ENCODE assay signal across 20 cellular contexts in genomic region chr7:73599151-73599882, GRCh38. TPM values are rescaled to one million over a fixed set of nuclear protein-coding genes. Genes with fewer than 3 reads are reported as not detected.
DNase-seq lines count a peak whose midpoint lies in the region; ATAC-seq, FAIRE-seq and TF ChIP-seq lines count a peak whose summit lies in the region.
"Had no signal": no experiment of that assay in that cellular context is flagged by ENCODE, and none has a peak within 500 bp of the region (broad histone marks: within the 10 kb centered on the region; RNA-seq: fewer than 3 reads in every experiment).

No MANE protein-coding gene starts in this region.

- peak overlapping the region; percentile 82 for H4K8ac ChIP-seq in neuronal stem cell (ENCODE audit: low read depth, low read length)

- ATAC-seq in SK-N-SH treated with all-trans-retinoic acid at 6 μM for 48 hours = peak; percentile 19; the same call in 1 of the 3 replicates
- ATAC-seq in K562 = peak; percentile 29; the same call in 1 of the 3 replicates
- ATAC-seq in HG02884 (IDR thresholded peaks at IDR 0.05; ENCODE audit: unreplicated experiment) = no peak
- no peak for ATAC-seq in gastroesophageal sphincter
- ATAC-seq in HG03521 (IDR thresholded peaks at IDR 0.05; ENCODE audit: unreplicated experiment) = no peak
- ATAC-seq: GM23338 had no signal

- H3K4me2 ChIP-seq in SK-N-SH (no peak overlapping the region), K562 (ENCODE audit: insufficient read depth, low read length) (no peak overlapping the region), neuronal stem cell (ENCODE audit: insufficient read depth, low read length, poor library complexity, severe bottlenecking) (no peak overlapping the region)
- H3K4me2 ChIP-seq: A549, GM23338 had no signal

- H3K4me1 Mint-ChIP-seq in type B pancreatic cell (ENCODE audit: unreplicated experiment) = no peaks in the 10 kb centered on the region
- H3K4me1 Mint-ChIP-seq: CD4-positive, alpha-beta memory T cell had no signal

- no peak overlapping the region for H3K4ac ChIP-seq in neuronal stem cell (ENCODE audit: low read length)

- no peaks in the 10 kb centered on the region for H3K9me3 Mint-ChIP-seq in type B pancreatic cell
- H3K9me3 Mint-ChIP-seq: CD4-positive, alpha-beta memory T cell; GM23338 had no signal

- H3K9me3 ChIP-seq in SK-N-SH = no peaks in the 10 kb centered on the region
- no peaks in the 10 kb centered on the region for H3K9me3 ChIP-seq in K562 (replicated peaks; ENCODE audit: control insufficient read depth, insufficient read depth, low read depth, low read length)
- no peaks in the 10 kb centered on the region for H3K9me3 ChIP-seq in neuronal stem cell (replicated peaks in 1 of 2; ENCODE audit: control insufficient read depth in 2 of 2, insufficient read depth in 1 of 2, low read depth in 1 of 2, low read length in 2 of 2)
- no peaks in the 10 kb centered on the region for H3K9me3 ChIP-seq in gastroesophageal sphincter
- H3K9me3 ChIP-seq: A549 had no signal

- 60% methylated on average over 13 of the region's 13 CpGs for WGBS in SK-N-SH (ENCODE audit: low lambda C conversion rate)
- 19% methylated on average over 11 of the region's 13 CpGs for WGBS in K562 (ENCODE audit: insufficient coverage, low coverage, missing lambda C conversion rate)
- WGBS in neuronal stem cell (ENCODE audit: extremely low coverage in 2 of 2, insufficient read length in 2 of 2, insufficient replicate concordance in 1 of 2), 2 donors = no CpG with 5 or more reads among the region's 13 CpGs
- WGBS in gastroesophageal sphincter (ENCODE audit: low coverage in 1 of 2), 2 donors = 62 to 87% methylated on average over 6 to 10 of the region's 13 CpGs

- no peak overlapping the region for H3K9ac ChIP-seq in SK-N-SH
- peak overlapping the region in 1 of 2 experiments; percentile 82; a peak in 2 of 4 replicates for H3K9ac ChIP-seq in K562 (ENCODE audit: insufficient read depth in 1 of 2, low read depth in 2 of 2, low read length in 2 of 2)
- peak overlapping the region; percentile 70 for H3K9ac ChIP-seq in neuronal stem cell (ENCODE audit: low read depth, low read length, poor library complexity)

- TF ChIP-seq EP300 in SK-N-SH (IDR thresholded peaks at IDR 0.05; ENCODE audit: borderline replicate concordance in 1 of 2, low read depth in 1 of 2, low read length in 1 of 2) = no peak
- no peak for TF ChIP-seq EP300 in K562 (IDR thresholded peaks at IDR 0.05; ENCODE audit: low read length)
- no peak for TF ChIP-seq EP300 in gastroesophageal sphincter (IDR thresholded peaks at IDR 0.05)

- peak overlapping the region; percentile 29 for H3K27ac Mint-ChIP-seq in type B pancreatic cell
- H3K27ac Mint-ChIP-seq: CD4-positive, alpha-beta memory T cell; GM23338 had no signal

- peaks cover 7% of the 10 kb centered on the region; the same call in 1 of the 2 replicates for H3K27me3 ChIP-seq in SK-N-SH (ENCODE audit: insufficient read depth)
- no peaks in the 10 kb centered on the region for H3K27me3 ChIP-seq in K562 (ENCODE audit: control insufficient read depth in 2 of 2, insufficient read depth in 2 of 2, low read length in 2 of 2)
- peaks cover 0 to 39% (median 0%) of the 10 kb centered on the region in 3 experiments for H3K27me3 ChIP-seq in neuronal stem cell (ENCODE audit: control insufficient read depth in 3 of 3, insufficient read depth in 3 of 3, low read depth in 1 of 3, low read length in 3 of 3)
- peaks cover 49% of the 10 kb centered on the region for H3K27me3 ChIP-seq in gastroesophageal sphincter

- H3K23ac ChIP-seq in neuronal stem cell (ENCODE audit: low read depth, low read length, poor library complexity) = peak overlapping the region; percentile 55

- no peaks in the 10 kb centered on the region for H3K9me2 ChIP-seq in SK-N-SH

- no peaks in the 10 kb centered on the region for H3K9me1 ChIP-seq in K562 (ENCODE audit: control insufficient read depth, insufficient read depth, low read length)

- CTCF ChIA-PET in SK-N-SH (lab: Yijun Ruan, JAX) (interaction anchor here (1.2 to 16.3 kb wide), 5 partner anchors 8 to 136 kb away, joined by 3 to 326 read pairs (median 12); partner anchors contain the start of genes STX1A, TBL2 and VPS37D), K562 (lab: Yijun Ruan, JAX; ENCODE audit: low intra/inter-chr PET ratio) (no interaction called here)

- H3K36me3 ChIP-seq in SK-N-SH (replicated peaks in 1 of 2; ENCODE audit: control insufficient read depth in 1 of 2, insufficient read depth in 2 of 2, low read length in 1 of 2) (no peaks in the 10 kb centered on the region), K562 (ENCODE audit: control insufficient read depth, insufficient read depth, low read length) (no peaks in the 10 kb centered on the region), neuronal stem cell (replicated peaks in 1 of 2; ENCODE audit: control insufficient read depth in 2 of 2, insufficient read depth in 2 of 2, low read length in 2 of 2) (no peaks in the 10 kb centered on the region), gastroesophageal sphincter (no peaks in the 10 kb centered on the region)

- H3K27ac ChIP-seq in SK-N-SH (ENCODE audit: low read depth in 2 of 2, low read length in 1 of 2) = no peak overlapping the region
- no peak overlapping the region for H3K27ac ChIP-seq in K562 (ENCODE audit: extremely low read depth, low read depth, low read length)
- H3K27ac ChIP-seq in neuronal stem cell (replicated peaks; ENCODE audit: low read length) = no peak overlapping the region
- H3K27ac ChIP-seq in gastroesophageal sphincter = no peak overlapping the region
- H3K27ac ChIP-seq: 22Rv1, A549, C4-2B had no signal

- peak overlapping the region; percentile 71 for H3K14ac ChIP-seq in neuronal stem cell (ENCODE audit: low read length)

- intact Hi-C loops in K562 (cut with micrococcal nuclease) = no loop called here

- in situ Hi-C loops in K562 (cut with MboI) = no loop called here

- no TSS peak for BruUV-seq in K562 (replicated peaks; lab: Mats Ljungman, UMichigan)

- POLR2A ChIA-PET in SK-N-SH (lab: Yijun Ruan, JAX) = no interaction called here
- POLR2A ChIA-PET in K562 (lab: Yijun Ruan, JAX) = interaction anchor here (0.5 to 0.8 kb wide), 2 partner anchors 101 to 121 kb away, joined by 3 read pairs; no protein-coding TSS in a partner anchor

- no peak overlapping the region for H2BK120ac ChIP-seq in neuronal stem cell (ENCODE audit: low read depth, low read length)

- no peak for TF ChIP-seq POLR2A in K562 (conservative IDR thresholded peaks at IDR 0.05)
- TF ChIP-seq POLR2A in gastroesophageal sphincter (IDR thresholded peaks at IDR 0.05) = no peak

- H2BK15ac ChIP-seq in neuronal stem cell (ENCODE audit: low read length) = peak overlapping the region; percentile 58

- peaks cover 5% of the 10 kb centered on the region for H3K79me1 ChIP-seq in neuronal stem cell (ENCODE audit: low read depth, low read length)

- H3K4me3 Mint-ChIP-seq in type B pancreatic cell = no peak overlapping the region
- H3K4me3 Mint-ChIP-seq: CD4-positive, alpha-beta memory T cell; GM23338 had no signal

- TF ChIP-seq RAD21 in SK-N-SH (IDR thresholded peaks at IDR 0.05; ENCODE audit: low read length) (no peak), K562 (CRISPR knock-in tag; conservative IDR thresholded peaks at IDR 0.05 in 1 of 2, IDR thresholded peaks at IDR 0.05 in 1 of 2) (no peak)

- H2BK12ac ChIP-seq in neuronal stem cell (ENCODE audit: low read length) = no peak overlapping the region

- TF ChIP-seq CTCF in SK-N-SH (IDR thresholded peaks at IDR 0.05) = no peak
- no peak for TF ChIP-seq CTCF in K562 (IDR thresholded peaks at IDR 0.05 in 2 of 3, conservative IDR thresholded peaks at IDR 0.05 in 1 of 3; ENCODE audit: insufficient read depth in 2 of 3, low read depth in 1 of 3, low read length in 3 of 3)
- TF ChIP-seq CTCF in type B pancreatic cell (conservative IDR thresholded peaks at IDR 0.05) = no peak
- TF ChIP-seq CTCF in gastroesophageal sphincter (IDR thresholded peaks at IDR 0.05) = no peak

- H4K91ac ChIP-seq in neuronal stem cell (ENCODE audit: low read depth, low read length, poor library complexity) = no peak overlapping the region

- H4K20me1 ChIP-seq in SK-N-SH (ENCODE audit: insufficient read depth) (no peaks in the 10 kb centered on the region), K562 (replicated peaks; ENCODE audit: control insufficient read depth, insufficient read depth, low read length) (no peaks in the 10 kb centered on the region)

- no peaks in the 10 kb centered on the region for H3F3A ChIP-seq in SK-N-SH (replicated peaks; ENCODE audit: insufficient read depth)

- peaks cover 21% of the 10 kb centered on the region for H3K27me3 Mint-ChIP-seq in type B pancreatic cell

- peaks cover 5% of the 10 kb centered on the region for H3K36me3 Mint-ChIP-seq in type B pancreatic cell

- H3K79me2 ChIP-seq in SK-N-SH (ENCODE audit: insufficient read depth) (no peaks in the 10 kb centered on the region), K562 (ENCODE audit: control insufficient read depth, insufficient read depth, low read length) (no peaks in the 10 kb centered on the region)

- FAIRE-seq in K562 (lab: Jason Lieb, UNC) = peak; percentile 51
- FAIRE-seq: A549, H54 had no signal

- no peak overlapping the region for H2AFZ ChIP-seq in SK-N-SH (ENCODE audit: low read depth)
- H2AFZ ChIP-seq in K562 (ENCODE audit: low read depth, low read length) = no peak overlapping the region
- H2AFZ ChIP-seq in neuronal stem cell (ENCODE audit: low read length) = no peak overlapping the region
- H2AFZ ChIP-seq: GM23338 had no signal

- H3K4me3 ChIP-seq in SK-N-SH (ENCODE audit: low read depth in 2 of 2, low read length in 1 of 2) (no peak overlapping the region), K562 (no peak overlapping the region), neuronal stem cell (ENCODE audit: low read length in 2 of 2) (no peak overlapping the region), gastroesophageal sphincter (no peak overlapping the region)
- H3K4me3 ChIP-seq: A549, GM23338 had no signal

- peak overlapping the region; percentile 96 for H2AK5ac ChIP-seq in neuronal stem cell (ENCODE audit: low read depth, low read length)

- DNase-seq in SK-N-SH (no peak), K562 (ENCODE audit: extremely low read depth in 1 of 4, low spot score in 3 of 4) (no peak), neuronal stem cell (ENCODE audit: low spot score) (no peak), type B pancreatic cell (ENCODE audit: extremely low spot score, unreplicated experiment) (no peak)
- DNase-seq: AML-193; CD4-positive, alpha-beta memory T cell; DMS153; DMS79; GF-D8; HCEC 1CT had no signal

- H3K4me1 ChIP-seq in SK-N-SH (ENCODE audit: control insufficient read depth in 1 of 2, insufficient read depth in 2 of 2, low read depth in 1 of 2, low read length in 1 of 2) (no peaks in the 10 kb centered on the region), K562 (replicated peaks in 1 of 2; ENCODE audit: control insufficient read depth in 2 of 2, insufficient read depth in 2 of 2, low read length in 2 of 2) (peaks cover 0 to 52% of the 10 kb centered on the region in 2 experiments; a peak in 3 of 5 replicates), neuronal stem cell (ENCODE audit: control insufficient read depth in 2 of 2, insufficient read depth in 1 of 2, low read depth in 1 of 2, low read length in 2 of 2) (peaks cover 0 to 6% of the 10 kb centered on the region in 2 donors), gastroesophageal sphincter (no peaks in the 10 kb centered on the region)
- H3K4me1 ChIP-seq: A549 had no signal

- H2BK5ac ChIP-seq in neuronal stem cell (ENCODE audit: low read length) = peak overlapping the region; percentile 87

- H3K18ac ChIP-seq in neuronal stem cell (ENCODE audit: low read length) = peak overlapping the region; percentile 85

RNA-seq across cellular contexts. Expression of gene TBL2, which starts 20.9 kb away (rescaled TPM):
- polyA plus RNA-seq in SK-N-SH (2012; rRNA removed) = 45.5 and 63.6 TPM in 2 replicates
- 21.7 and 40.1 TPM in 2 replicates for polyA plus RNA-seq in SK-N-SH (2012; cell fraction: cytosol; rRNA removed)
- polyA plus RNA-seq in SK-N-SH (2012; cell fraction: nucleus; rRNA removed) = 59.0 and 76.7 TPM in 2 replicates
- 126 and 292 TPM in 2 replicates for total RNA-seq in K562 (2011; cell fraction: chromatin; rRNA removed; ENCODE audit: low replicate concordance)
- 220 and 224 TPM in 2 replicates for total RNA-seq in K562 (2011; cell fraction: nucleolus; rRNA removed)
- 142 and 163 TPM in 2 replicates for total RNA-seq in K562 (2011; cell fraction: nucleoplasm; rRNA removed)
- total RNA-seq in K562 (2014; rRNA removed) = 82.1 and 123 TPM in 2 replicates
- 40.0 and 42.0 TPM in 2 replicates for total RNA-seq in K562 (2014; rRNA removed; fragmentation: Illumina TruSeq; extraction: Trizol)
- total RNA-seq in K562 (2015; rRNA removed; fragmentation: Illumina TruSeq; extraction: Trizol) = 54.1 and 60.6 TPM in 2 replicates
- 70.3 and 70.8 TPM in 2 replicates for total RNA-seq in K562 (2021)
- polyA plus RNA-seq in K562 (2011; rRNA removed) = 47.7 and 49.2 TPM in 2 replicates
- polyA plus RNA-seq in K562 (2011; cell fraction: cytosol; rRNA removed) = 48.9 and 107 TPM in 2 replicates
- polyA plus RNA-seq in K562 (2011; cell fraction: nucleus; rRNA removed) = 45.7 and 87.5 TPM in 2 replicates
- polyA plus RNA-seq in K562 (2012) = 51.9 and 71.5 TPM in 2 replicates
- polyA plus RNA-seq in K562 (2014; fragmentation: Illumina TruSeq; extraction: Trizol) = 43.8 and 48.8 TPM in 2 replicates
- 1 to 10 TPM; 2.5 to 3.0 TPM for polyA plus RNA-seq in K562 (2014; fragmentation: Nextera tagmentation; extraction: Ambion mirVana)
- polyA plus RNA-seq in K562 (2014; rRNA removed) = 61.5 and 67.3 TPM in 2 replicates
- 57.4 and 92.0 TPM in 2 replicates for polyA minus RNA-seq in K562 (2011; rRNA and poly(A)+ RNA removed)
- polyA minus RNA-seq in K562 (2011; cell fraction: cytosol; rRNA and poly(A)+ RNA removed) = 81.1 and 112 TPM in 2 replicates
- polyA minus RNA-seq in K562 (2011; cell fraction: nucleus; rRNA and poly(A)+ RNA removed) = 51.6 and 57.1 TPM in 2 replicates
- 26.1 TPM for polyA plus RNA-seq in neuronal stem cell (2013, experiment 1 of 2)
- 23.8 TPM for polyA plus RNA-seq in neuronal stem cell (2013, experiment 2 of 2)
- total RNA-seq in type B pancreatic cell (ENCODE audit: low replicate concordance) = 45.9 and 55.8 TPM in 2 replicates
- 10 to 100 TPM; 19.1 to 32.5 (median 28.9) TPM for total RNA-seq in gastroesophageal sphincter

RNA-seq across cellular contexts. Expression of gene MLXIPL, which starts 25.0 kb away (rescaled TPM):
- polyA plus RNA-seq in SK-N-SH (2012; rRNA removed) = 0.21 and 0.32 TPM in 2 replicates
- 0.03 and 0.05 TPM in 2 replicates for polyA plus RNA-seq in SK-N-SH (2012; cell fraction: cytosol; rRNA removed)
- 1.3 and 1.8 TPM in 2 replicates for polyA plus RNA-seq in SK-N-SH (2012; cell fraction: nucleus; rRNA removed)
- total RNA-seq in K562 (2011; cell fraction: chromatin; rRNA removed; ENCODE audit: low replicate concordance) = 12.6 and 32.2 TPM in 2 replicates
- total RNA-seq in K562 (2011; cell fraction: nucleolus; rRNA removed) = 12.8 and 16.5 TPM in 2 replicates
- total RNA-seq in K562 (2011; cell fraction: nucleoplasm; rRNA removed) = 14.2 and 15.9 TPM in 2 replicates
- 6.0 and 8.9 TPM in 2 replicates for total RNA-seq in K562 (2014; rRNA removed)
- 0.61 and 0.91 TPM in 2 replicates for total RNA-seq in K562 (2014; rRNA removed; fragmentation: Illumina TruSeq; extraction: Trizol)
- 1.4 and 1.7 TPM in 2 replicates for total RNA-seq in K562 (2015; rRNA removed; fragmentation: Illumina TruSeq; extraction: Trizol)
- total RNA-seq in K562 (2021) = 10.2 and 11.8 TPM in 2 replicates
- polyA plus RNA-seq in K562 (2011; rRNA removed) = 0.59 and 3.4 TPM in 2 replicates
- polyA plus RNA-seq in K562 (2011; cell fraction: cytosol; rRNA removed) = 1.5 and 1.7 TPM in 2 replicates
- 22.7 and 25.6 TPM in 2 replicates for polyA plus RNA-seq in K562 (2011; cell fraction: nucleus; rRNA removed)
- 5.1 and 47.6 TPM in 2 replicates for polyA plus RNA-seq in K562 (2012)
- 2.7 and 4.4 TPM in 2 replicates for polyA plus RNA-seq in K562 (2014; fragmentation: Illumina TruSeq; extraction: Trizol)
- under 1 TPM; 0.11 to 0.17 TPM for polyA plus RNA-seq in K562 (2014; fragmentation: Nextera tagmentation; extraction: Ambion mirVana)
- polyA plus RNA-seq in K562 (2014; rRNA removed) = 11.1 and 18.4 TPM in 2 replicates
- 0.39 and 0.69 TPM in 2 replicates for polyA minus RNA-seq in K562 (2011; rRNA and poly(A)+ RNA removed)
- 1.3 and 2.9 TPM in 2 replicates for polyA minus RNA-seq in K562 (2011; cell fraction: cytosol; rRNA and poly(A)+ RNA removed)
- 6.7 and 13.7 TPM in 2 replicates for polyA minus RNA-seq in K562 (2011; cell fraction: nucleus; rRNA and poly(A)+ RNA removed)
- 2.3 TPM for polyA plus RNA-seq in neuronal stem cell (2013, experiment 1 of 2)
- 3.2 TPM for polyA plus RNA-seq in neuronal stem cell (2013, experiment 2 of 2)
- 27.8 and 35.6 TPM in 2 replicates for total RNA-seq in type B pancreatic cell (ENCODE audit: low replicate concordance)
- total RNA-seq in gastroesophageal sphincter = 10 to 100 TPM in 3 of 4 donors, 1 to 10 TPM in 1; 7.7 to 56.2 (median 17.5) TPM
- total RNA-seq: CD4-positive, alpha-beta memory T cell had no signal
- polyA plus RNA-seq: BJ; CD4-positive, alpha-beta memory T cell had no signal

RNA-seq across cellular contexts. Expression of gene BCL7B, which starts 41.8 kb away (rescaled TPM):
- polyA plus RNA-seq in SK-N-SH (2012; rRNA removed) (107 and 114 TPM in 2 replicates), K562 (2011; rRNA removed) (45.3 and 53.1 TPM in 2 replicates), K562 (2014; fragmentation: Illumina TruSeq; extraction: Trizol) (67.8 and 73.2 TPM in 2 replicates), K562 (2014; fragmentation: Nextera tagmentation; extraction: Ambion mirVana) (10 to 100 TPM in 1 of 2 experiments, 1 to 10 TPM in 1; 10.0 to 13.4 TPM), K562 (2014; rRNA removed) (54.4 and 70.6 TPM in 2 replicates)
- 89.6 and 97.3 TPM in 2 replicates for polyA plus RNA-seq in SK-N-SH (2012; cell fraction: cytosol; rRNA removed)
- polyA plus RNA-seq in SK-N-SH (2012; cell fraction: nucleus; rRNA removed) = 64.0 and 86.4 TPM in 2 replicates
- total RNA-seq in K562 (2011; cell fraction: chromatin; rRNA removed; ENCODE audit: low replicate concordance) = 35.3 and 79.3 TPM in 2 replicates
- 50.1 and 62.0 TPM in 2 replicates for total RNA-seq in K562 (2011; cell fraction: nucleolus; rRNA removed)
- total RNA-seq in K562 (2011; cell fraction: nucleoplasm; rRNA removed) = 53.5 and 56.9 TPM in 2 replicates
- total RNA-seq in K562 (2014; rRNA removed) (26.1 and 27.8 TPM in 2 replicates), K562 (2014; rRNA removed; fragmentation: Illumina TruSeq; extraction: Trizol) (21.4 and 23.0 TPM in 2 replicates), K562 (2015; rRNA removed; fragmentation: Illumina TruSeq; extraction: Trizol) (30.2 and 32.9 TPM in 2 replicates), K562 (2021) (57.5 and 59.2 TPM in 2 replicates), type B pancreatic cell (ENCODE audit: low replicate concordance) (32.8 and 37.7 TPM in 2 replicates), gastroesophageal sphincter (100 to 1,000 TPM; 104 to 144 (median 108) TPM)
- polyA plus RNA-seq in K562 (2011; cell fraction: cytosol; rRNA removed) = 44.7 and 90.9 TPM in 2 replicates
- 28.1 and 45.3 TPM in 2 replicates for polyA plus RNA-seq in K562 (2011; cell fraction: nucleus; rRNA removed)
- 66.1 and 72.9 TPM in 2 replicates for polyA plus RNA-seq in K562 (2012)
- polyA minus RNA-seq in K562 (2011; rRNA and poly(A)+ RNA removed) = 23.5 and 40.3 TPM in 2 replicates
- 27.4 and 33.3 TPM in 2 replicates for polyA minus RNA-seq in K562 (2011; cell fraction: cytosol; rRNA and poly(A)+ RNA removed)
- 13.7 and 15.9 TPM in 2 replicates for polyA minus RNA-seq in K562 (2011; cell fraction: nucleus; rRNA and poly(A)+ RNA removed)
- 49.2 TPM for polyA plus RNA-seq in neuronal stem cell (2013, experiment 1 of 2)
- polyA plus RNA-seq in neuronal stem cell (2013, experiment 2 of 2) = 49.9 TPM

Comparison
In these comparisons a context has a peak if more than half of its experiments do, and no peak if none do; other contexts are left out.
1. ATAC-seq: peak in SK-N-SH treated with all-trans-retinoic acid at 6 μM for 48 hours (single experiment) and K562 (single experiment); none in HG02884 (single experiment), gastroesophageal sphincter (single experiment) and HG03521 (single experiment).